Comparison of ENCODE assay signal across 12 cellular contexts in the genomic region with DNA sequence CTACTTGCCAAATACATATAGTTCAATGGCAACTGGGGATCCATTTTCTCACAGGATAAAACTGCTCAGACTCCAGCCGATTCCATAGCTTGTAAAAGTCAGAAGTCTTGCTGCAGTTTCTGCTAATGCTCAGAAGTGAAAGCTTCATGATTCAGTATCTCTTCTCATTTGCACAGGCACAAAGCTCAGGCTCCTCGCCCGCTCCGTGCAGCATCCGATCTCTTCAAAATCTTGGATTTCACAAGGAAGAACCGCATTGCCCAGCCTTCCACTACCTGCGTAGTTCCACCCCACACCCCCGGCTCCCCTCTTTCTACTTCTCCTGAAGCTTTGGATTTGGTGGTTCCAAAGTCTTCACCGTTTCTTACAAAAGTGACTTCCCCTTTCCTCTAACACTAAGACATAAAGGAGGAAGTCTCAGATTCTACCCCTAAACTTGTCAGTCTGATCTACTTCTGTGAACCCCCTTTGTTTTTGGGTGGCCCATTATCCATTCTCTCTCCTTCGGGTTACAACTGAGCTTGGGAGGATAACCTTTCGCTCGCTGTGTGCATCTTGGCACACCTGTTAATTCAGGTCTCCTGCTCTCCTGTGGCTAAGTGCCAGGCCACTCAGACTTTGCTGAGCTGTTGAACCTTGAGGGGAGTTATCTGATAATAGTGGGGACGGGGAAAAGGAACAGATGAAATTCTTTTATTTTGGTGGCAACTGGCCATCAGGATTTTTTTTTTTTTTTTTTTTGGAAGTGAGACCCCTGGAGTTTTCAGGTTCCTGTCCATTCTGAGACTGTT.
DNase-seq lines count a peak whose midpoint lies in the region; ATAC-seq and TF ChIP-seq lines count a peak whose summit lies in the region.
"Had no signal": no experiment of that assay in that cellular context is flagged by ENCODE, and none has a peak within 500 bp of the region (broad histone marks: within the 10 kb centered on the region; RNA-seq: fewer than 3 reads in every experiment).

No MANE protein-coding gene starts in this region.

- no peaks in the 10 kb centered on the region for H3K27me3 ChIP-seq in Caco-2 (replicated peaks; ENCODE audit: control insufficient read depth, insufficient read depth, low read length)
- H3K27me3 ChIP-seq: ovary had no signal

- H3K4me1 Mint-ChIP-seq in activated CD4-positive, alpha-beta T cell treated with anti-CD3 and anti-CD28 coated beads, Interleukin-2, amount 10 ng/mL, durations not matched to agents 7 days and 5 days, result peaks cover 21% of the 10 kb centered on the region
- H3K4me1 Mint-ChIP-seq in stimulated activated effector memory CD8-positive, alpha-beta T cell treated with anti-CD3 and anti-CD28 coated beads, Interleukin-12 subunit alpha, Interleukin-12 subunit beta, amount 100 ng/mL, for 72 hours, result peaks cover 20% of the 10 kb centered on the region
- no peaks in the 10 kb centered on the region for H3K4me1 Mint-ChIP-seq in Caco-2 (ENCODE audit: low read depth, unreplicated experiment)

- H3K4me3 ChIP-seq in Caco-2 (ENCODE audit: low read depth, low read length), result no peak overlapping the region
- H3K4me3 ChIP-seq: left ventricle myocardium inferior, ovary had no signal

- BruUV-seq in Caco-2 (replicated peaks; lab: Mats Ljungman, UMichigan), result no TSS peak

- H3K4me3 Mint-ChIP-seq in activated CD4-positive, alpha-beta T cell treated with anti-CD3 and anti-CD28 coated beads, Interleukin-2, amount 10 ng/mL, durations not matched to agents 7 days and 5 days, result peak overlapping the region; percentile 54
- peak overlapping the region; percentile 34 for H3K4me3 Mint-ChIP-seq in stimulated activated effector memory CD8-positive, alpha-beta T cell treated with anti-CD3 and anti-CD28 coated beads, Interleukin-12 subunit alpha, Interleukin-12 subunit beta, amount 100 ng/mL, for 72 hours
- no peak overlapping the region for H3K4me3 Mint-ChIP-seq in Caco-2 (ENCODE audit: unreplicated experiment)

- intact Hi-C loops in Right ventricle myocardium inferior (cut with DNase I) (no loop called here), Caco-2 (cut with micrococcal nuclease; ENCODE audit: unreplicated experiment) (loop anchor here (10.0 kb wide), 1 partner anchor 191 kb away; the partner anchor contains the start of gene GNA14)

- H3K9me3 ChIP-seq in Caco-2, result no peaks in the 10 kb centered on the region
- H3K9me3 ChIP-seq: left ventricle myocardium inferior, ovary had no signal

- no peak for TF ChIP-seq CTCF in GM10266 (IDR thresholded peaks at IDR 0.05; ENCODE audit: control insufficient read depth, insufficient read depth, low read depth, missing control alignments)
- no peak for TF ChIP-seq CTCF in Caco-2 (IDR thresholded peaks at IDR 0.05; ENCODE audit: insufficient read depth in 1 of 2, low read depth in 1 of 2, low read length in 1 of 2, severe bottlenecking in 1 of 2, unreplicated experiment in 1 of 2)

- H3K27ac Mint-ChIP-seq in activated CD4-positive, alpha-beta T cell treated with anti-CD3 and anti-CD28 coated beads, Interleukin-2, amount 10 ng/mL, durations not matched to agents 7 days and 5 days, result peak overlapping the region; percentile 55
- H3K27ac Mint-ChIP-seq in activated naive CD4-positive, alpha-beta T cell treated with anti-CD3 and anti-CD28 coated beads, Interleukin-2, amount 50 U/mL, for 72 hours, result peak overlapping the region; percentile 1 to 45
- H3K27ac Mint-ChIP-seq in stimulated activated effector memory CD8-positive, alpha-beta T cell treated with anti-CD3 and anti-CD28 coated beads, Interleukin-12 subunit alpha, Interleukin-12 subunit beta, amount 100 ng/mL, for 72 hours, result no peak overlapping the region
- no peak overlapping the region for H3K27ac Mint-ChIP-seq in Caco-2 (ENCODE audit: unreplicated experiment)

- no peaks in the 10 kb centered on the region for H3K36me3 ChIP-seq in Caco-2 (ENCODE audit: control insufficient read depth, insufficient read depth, low read length)
- H3K36me3 ChIP-seq: left ventricle myocardium inferior, ovary had no signal

- POLR2A ChIA-PET in activated CD4-positive, alpha-beta T cell treated with anti-CD3 and anti-CD28 coated beads, Interleukin-2, amount 10 ng/mL, durations not matched to agents 7 days and 5 days (lab: Charles Lee), result no interaction called here
- POLR2A ChIA-PET in Caco-2 (lab: Charles Lee), result no interaction called here

- CTCF ChIA-PET in activated CD4-positive, alpha-beta T cell treated with anti-CD3 and anti-CD28 coated beads, Interleukin-2, amount 10 ng/mL, durations not matched to agents 7 days and 5 days (lab: Charles Lee), result interaction anchor here (0.6 to 4.5 kb wide), 5 partner anchors 10 to 35 kb away, joined by 3 to 38 read pairs (median 4); no protein-coding TSS in a partner anchor
- CTCF ChIA-PET in Caco-2 (lab: Charles Lee), result no interaction called here

- H3K9me3 Mint-ChIP-seq in activated CD4-positive, alpha-beta T cell treated with anti-CD3 and anti-CD28 coated beads, Interleukin-2, amount 10 ng/mL, durations not matched to agents 7 days and 5 days, result no peaks in the 10 kb centered on the region
- H3K9me3 Mint-ChIP-seq in activated naive CD4-positive, alpha-beta T cell treated with anti-CD3 and anti-CD28 coated beads, Interleukin-2, amount 50 U/mL, for 72 hours, result no peaks in the 10 kb centered on the region
- H3K9me3 Mint-ChIP-seq in stimulated activated effector memory CD8-positive, alpha-beta T cell treated with anti-CD3 and anti-CD28 coated beads, Interleukin-12 subunit alpha, Interleukin-12 subunit beta, amount 100 ng/mL, for 72 hours, result no peaks in the 10 kb centered on the region
- no peaks in the 10 kb centered on the region for H3K9me3 Mint-ChIP-seq in Caco-2 (ENCODE audit: unreplicated experiment)

- peak in 1 of 2 donors; percentile 16 for ATAC-seq in activated naive CD4-positive, alpha-beta T cell treated with anti-CD3 and anti-CD28 coated beads, Interleukin-2, amount 50 U/mL, for 72 hours
- ATAC-seq in stimulated activated effector memory CD8-positive, alpha-beta T cell treated with anti-CD3 and anti-CD28 coated beads, Interleukin-12 subunit alpha, Interleukin-12 subunit beta, amount 100 ng/mL, for 72 hours, result no peak
- no peak for ATAC-seq in Right ventricle myocardium inferior

- H3K36me3 Mint-ChIP-seq in activated CD4-positive, alpha-beta T cell treated with anti-CD3 and anti-CD28 coated beads, Interleukin-2, amount 10 ng/mL, durations not matched to agents 7 days and 5 days (ENCODE audit: low read depth), result no peaks in the 10 kb centered on the region
- no peaks in the 10 kb centered on the region for H3K36me3 Mint-ChIP-seq in activated naive CD4-positive, alpha-beta T cell treated with anti-CD3 and anti-CD28 coated beads, Interleukin-2, amount 50 U/mL, for 72 hours
- no peaks in the 10 kb centered on the region for H3K36me3 Mint-ChIP-seq in stimulated activated effector memory CD8-positive, alpha-beta T cell treated with anti-CD3 and anti-CD28 coated beads, Interleukin-12 subunit alpha, Interleukin-12 subunit beta, amount 100 ng/mL, for 72 hours
- H3K36me3 Mint-ChIP-seq in Caco-2 (ENCODE audit: insufficient read depth, unreplicated experiment), result no peaks in the 10 kb centered on the region

- no peaks in the 10 kb centered on the region for H3K27me3 Mint-ChIP-seq in activated CD4-positive, alpha-beta T cell treated with anti-CD3 and anti-CD28 coated beads, Interleukin-2, amount 10 ng/mL, durations not matched to agents 7 days and 5 days
- no peaks in the 10 kb centered on the region for H3K27me3 Mint-ChIP-seq in Caco-2 (ENCODE audit: insufficient read depth, unreplicated experiment)

- DNase-seq in activated CD4-positive, alpha-beta T cell treated with anti-CD3 and anti-CD28 coated beads, Interleukin-2, amount 10 ng/mL, durations not matched to agents 7 days and 5 days, result no peak
- DNase-seq in activated CD4-positive, alpha-beta T cell treated with anti-CD3 and anti-CD28 coated beads for 4 hours, result no peak
- DNase-seq in NOMO-1 (lab: John Stamatoyannopoulos, UW; ENCODE audit: unreplicated experiment in 2 of 2) (peak; percentile 20 to 69), GM10266 (ENCODE audit: extremely low spot score) (no peak), Right ventricle myocardium inferior (ENCODE audit: missing footprints) (no peak), Caco-2 (no peak)
- DNase-seq in activated naive CD4-positive, alpha-beta T cell treated with anti-CD3 and anti-CD28 coated beads, Interleukin-2, amount 50 U/mL, for 72 hours (ENCODE audit: low spot score in 2 of 2), result no peak
- DNase-seq in stimulated activated effector memory CD8-positive, alpha-beta T cell treated with anti-CD3 and anti-CD28 coated beads, Interleukin-12 subunit alpha, Interleukin-12 subunit beta, amount 100 ng/mL, for 72 hours (ENCODE audit: low spot score in 2 of 2), result no peak
- DNase-seq: aorta, left ventricle myocardium inferior, NCI-H2029 treated with DMSO at 0.1 percent for 48 hours, ovary had no signal

- H3K4me1 ChIP-seq in Caco-2, result no peaks in the 10 kb centered on the region

Comparison
In these comparisons a context has a peak if more than half of its experiments do, and no peak if none do; other contexts are left out.
1. DNase-seq: peak in NOMO-1 (2 of 2); none in activated CD4-positive, alpha-beta T cell treated with anti-CD3 and anti-CD28 coated beads, Interleukin-2, amount 10 ng/mL, durations not matched to agents 7 days and 5 days (single experiment), activated CD4-positive, alpha-beta T cell treated with anti-CD3 and anti-CD28 coated beads for 4 hours (0 of 2), activated naive CD4-positive, alpha-beta T cell treated with anti-CD3 and anti-CD28 coated beads, Interleukin-2, amount 50 U/mL, for 72 hours (0 of 2), stimulated activated effector memory CD8-positive, alpha-beta T cell treated with anti-CD3 and anti-CD28 coated beads, Interleukin-12 subunit alpha, Interleukin-12 subunit beta, amount 100 ng/mL, for 72 hours (0 of 2), GM10266 (single experiment), Right ventricle myocardium inferior (single experiment) and Caco-2 (0 of 2).
2. H3K27ac Mint-ChIP-seq: peak in activated CD4-positive, alpha-beta T cell treated with anti-CD3 and anti-CD28 coated beads, Interleukin-2, amount 10 ng/mL, durations not matched to agents 7 days and 5 days (single experiment) and activated naive CD4-positive, alpha-beta T cell treated with anti-CD3 and anti-CD28 coated beads, Interleukin-2, amount 50 U/mL, for 72 hours (2 of 2); none in stimulated activated effector memory CD8-positive, alpha-beta T cell treated with anti-CD3 and anti-CD28 coated beads, Interleukin-12 subunit alpha, Interleukin-12 subunit beta, amount 100 ng/mL, for 72 hours (single experiment) and Caco-2 (single experiment).